In the genomic region with DNA sequence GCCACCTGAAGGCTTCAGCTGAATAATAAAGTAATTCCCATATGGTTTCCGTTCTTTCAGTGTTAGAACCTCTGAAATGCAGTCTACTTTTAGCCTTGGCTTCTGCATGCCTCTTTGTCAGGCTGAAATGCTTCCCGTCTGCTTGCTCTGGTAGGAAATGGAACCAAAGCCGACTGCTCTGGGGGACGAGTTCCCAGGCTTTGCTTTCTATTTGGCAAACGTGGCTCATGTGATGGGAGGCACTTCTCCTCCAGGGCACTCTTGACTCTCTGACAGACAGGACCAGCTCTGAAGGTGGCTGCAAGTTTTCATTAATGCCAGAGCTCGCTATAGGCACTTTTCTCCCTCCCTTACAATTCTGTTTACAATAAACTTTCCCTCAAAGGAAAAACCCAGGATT, we compare ENCODE assay signal across 9 cellular contexts.
DNase-seq lines count a peak whose midpoint lies in the region; ATAC-seq and TF ChIP-seq lines count a peak whose summit lies in the region.
"Had no signal": no experiment of that assay in that cellular context is flagged by ENCODE, and none has a peak within 500 bp of the region (broad histone marks: within the 10 kb centered on the region; RNA-seq: fewer than 3 reads in every experiment).

No MANE protein-coding gene starts in this region.

- H3K9me3 ChIP-seq in gastrocnemius medialis = no peaks in the 10 kb centered on the region

- H3K27ac ChIP-seq in brain microvascular endothelial cell = no peak overlapping the region
- peak overlapping the region; percentile 26 to 46 (median 42) for H3K27ac ChIP-seq in gastrocnemius medialis
- H3K27ac ChIP-seq: VCaP had no signal

- H3K4me1 ChIP-seq in gastrocnemius medialis = peaks cover 6 to 11% of the 10 kb centered on the region in 2 donors

- DNase-seq in GM03348 (ENCODE audit: low spot score) (peak; percentile 62), brain microvascular endothelial cell (peak; percentile 54), iPS-NIHi11 (ENCODE audit: low spot score) (peak; percentile 22), gastrocnemius medialis (peak; percentile 4 to 29), activated T-cell treated with anti-CD3 and anti-CD28 coated beads for 4 hours (no peak), COLO668 (lab: John Stamatoyannopoulos, UW; ENCODE audit: unreplicated experiment) (no peak)

- in situ Hi-C loops in brain microvascular endothelial cell (cut with HindIII; ENCODE audit: low pct_ligation_motif_present, low sequenced_read_pairs) (no loop called here), gastrocnemius medialis (cut with MboI; ENCODE audit: low sequenced_read_pairs in 4 of 4) (no loop called here)

- no peaks in the 10 kb centered on the region for H3K27me3 ChIP-seq in brain microvascular endothelial cell (replicated peaks)
- no peaks in the 10 kb centered on the region for H3K27me3 ChIP-seq in gastrocnemius medialis

- H3K4me3 ChIP-seq in brain microvascular endothelial cell (ENCODE audit: low read depth, low read length) (peak overlapping the region; percentile 2), gastrocnemius medialis (peak overlapping the region in 2 of 4 donors; percentile 13 to 21)

- TF ChIP-seq CTCF in brain microvascular endothelial cell (IDR thresholded peaks at IDR 0.05; ENCODE audit: low read depth, low read length, missing control alignments) (no peak), gastrocnemius medialis (IDR thresholded peaks at IDR 0.05 in 4 of 5, conservative IDR thresholded peaks at IDR 0.05 in 1 of 5) (no peak)

- intact Hi-C loops in gastrocnemius medialis (cut with DNase I; ENCODE audit: low total_unique reads) = no loop called here

- TF ChIP-seq POLR2A in gastrocnemius medialis (IDR thresholded peaks at IDR 0.05) = no peak

- ATAC-seq in gastrocnemius medialis = peak; percentile 39 to 68
- ATAC-seq in GM19324 (IDR thresholded peaks at IDR 0.05; ENCODE audit: low FRiP score, unreplicated experiment) = no peak
- no peak for ATAC-seq in GM21528 (IDR thresholded peaks at IDR 0.05; ENCODE audit: low FRiP score, unreplicated experiment)

- H3K36me3 ChIP-seq in brain microvascular endothelial cell (replicated peaks) (no peaks in the 10 kb centered on the region), gastrocnemius medialis (no peaks in the 10 kb centered on the region)

Comparison
In these comparisons a context has a peak if more than half of its experiments do, and no peak if none do; other contexts are left out.
1. DNase-seq: peak in GM03348 (single experiment), brain microvascular endothelial cell (single experiment), iPS-NIHi11 (single experiment) and gastrocnemius medialis (2 of 2); none in activated T-cell treated with anti-CD3 and anti-CD28 coated beads for 4 hours (single experiment) and COLO668 (single experiment).
2. ATAC-seq: peak in gastrocnemius medialis (2 of 2); none in GM19324 (single experiment) and GM21528 (single experiment).